8 cellular contexts compared by ENCODE assay signal in the genomic region with DNA sequence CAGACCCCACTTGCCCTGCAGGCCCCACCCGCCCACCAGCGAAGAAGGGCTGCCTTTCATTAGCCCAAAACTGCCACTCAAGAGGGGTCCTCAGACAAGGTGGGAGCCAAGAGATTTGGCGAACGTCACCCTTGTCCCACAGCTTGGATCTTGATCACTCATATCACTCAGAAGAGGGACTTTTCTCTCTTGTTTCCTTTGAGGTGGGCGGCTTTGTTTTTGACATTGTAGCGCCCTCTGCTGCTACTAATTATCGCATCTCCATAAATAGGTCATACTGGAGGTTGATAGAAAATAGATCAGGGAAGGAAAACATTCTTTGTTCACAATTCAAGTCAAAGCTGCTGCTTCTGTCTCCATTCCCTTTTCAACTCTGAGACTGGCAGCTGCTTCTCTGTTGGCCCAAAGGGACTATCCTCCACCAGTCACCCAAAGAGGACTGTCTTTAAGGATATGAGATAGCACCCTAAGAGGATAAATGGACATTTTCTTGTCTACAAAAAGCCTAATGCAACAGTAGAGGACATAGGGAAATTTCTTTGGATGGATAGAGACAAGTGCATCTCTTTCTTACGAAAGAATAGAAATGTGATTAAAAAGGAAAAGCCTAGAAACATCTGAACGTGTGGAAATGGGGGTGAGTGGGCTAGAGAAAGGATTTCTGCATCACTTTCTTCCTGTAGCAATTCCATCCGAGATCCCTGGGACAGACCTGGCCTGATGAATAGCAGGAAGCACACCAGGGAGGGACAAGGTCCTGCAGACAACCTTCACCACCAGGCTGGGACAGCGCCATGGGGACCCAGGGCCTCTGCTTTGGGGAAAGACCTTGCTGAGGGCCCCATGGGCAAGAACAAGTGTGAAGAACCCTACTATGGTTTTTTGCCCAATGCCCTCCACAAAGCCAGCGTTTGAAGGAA.
A peak's percentile ranks its signal among the peaks of the same experiment; 100 is the strongest.
DNase-seq lines count a peak whose midpoint lies in the region; ATAC-seq and TF ChIP-seq lines count a peak whose summit lies in the region.

No MANE protein-coding gene starts in this region.

- intact Hi-C loops in MCF 10A (cut with micrococcal nuclease), result loop anchor here (1.0 to 5.0 kb wide), 4 partner anchors 41 to 158 kb away; no protein-coding TSS in a partner anchor
- intact Hi-C loops in left lung (cut with DNase I), result loop anchor here (5.0 kb wide), 1 partner anchor 86 kb away; no protein-coding TSS in a partner anchor
- intact Hi-C loops in vagina (cut with DNase I), result loop anchor here (5.0 kb wide), 1 partner anchor 81 kb away; no protein-coding TSS in a partner anchor

- TF ChIP-seq CTCF in MCF 10A (IDR thresholded peaks at IDR 0.05; ENCODE audit: unreplicated experiment), result peak; percentile 60
- peak; percentile 45 to 48 for TF ChIP-seq CTCF in left lung (IDR thresholded peaks at IDR 0.05)
- peak in 2 of 3 experiments; percentile 48 to 60 for TF ChIP-seq CTCF in vagina (IDR thresholded peaks at IDR 0.05)

- H3K4me1 ChIP-seq in left lung (no peaks in the 10 kb centered on the region), vagina (peaks cover 46% of the 10 kb centered on the region)

- H3K4me3 ChIP-seq in left lung, result no peak overlapping the region
- no peak overlapping the region for H3K4me3 ChIP-seq in vagina

- BruUV-seq in MCF 10A (replicated peaks; lab: Mats Ljungman, UMichigan), result no TSS peak

- H3K36me3 ChIP-seq in left lung, result no peaks in the 10 kb centered on the region
- H3K36me3 ChIP-seq in vagina, result no peaks in the 10 kb centered on the region

- H3K4me1 Mint-ChIP-seq in MCF 10A (ENCODE audit: insufficient read depth, unreplicated experiment) (peaks cover 17% of the 10 kb centered on the region), T-helper 17 cell (no peaks in the 10 kb centered on the region)

- H3K27me3 ChIP-seq in left lung, result no peaks in the 10 kb centered on the region
- no peaks in the 10 kb centered on the region for H3K27me3 ChIP-seq in vagina

- no peak overlapping the region for H3K27ac ChIP-seq in left lung
- H3K27ac ChIP-seq in vagina, result no peak overlapping the region

- H3K4me3 Mint-ChIP-seq in MCF 10A (ENCODE audit: unreplicated experiment), result no peak overlapping the region
- H3K4me3 Mint-ChIP-seq in T-helper 17 cell, result no peak overlapping the region

- CTCF ChIA-PET in MCF 10A (lab: Yijun Ruan, JAX), result interaction anchor here (0.5 to 16.0 kb wide), 30 partner anchors 9 to 249 kb away, joined by 3 to 233 read pairs (median 4); no protein-coding TSS in a partner anchor

- H3K9me3 Mint-ChIP-seq in MCF 10A (ENCODE audit: unreplicated experiment), result no peaks in the 10 kb centered on the region

- H3K36me3 Mint-ChIP-seq in MCF 10A (ENCODE audit: insufficient read depth, unreplicated experiment), result no peaks in the 10 kb centered on the region
- H3K36me3 Mint-ChIP-seq in T-helper 17 cell (ENCODE audit: low read depth), result no peaks in the 10 kb centered on the region

- ATAC-seq in HG02610 (IDR thresholded peaks at IDR 0.05; ENCODE audit: unreplicated experiment), result peak; percentile 53
- peak; percentile 69 for ATAC-seq in left lung
- ATAC-seq in GM19397 (IDR thresholded peaks at IDR 0.05; ENCODE audit: unreplicated experiment), result no peak
- ATAC-seq in T-helper 17 cell, result no peak

- no peak for TF ChIP-seq POLR2A in vagina (IDR thresholded peaks at IDR 0.05)

- H3K9me3 ChIP-seq in left lung, result no peaks in the 10 kb centered on the region
- H3K9me3 ChIP-seq in vagina, result no peaks in the 10 kb centered on the region
- no peaks in the 10 kb centered on the region for H3K9me3 ChIP-seq in T-helper 17 cell (ENCODE audit: control insufficient read depth, low read length, poor library complexity, severe bottlenecking)

- H3K27me3 Mint-ChIP-seq in MCF 10A (ENCODE audit: insufficient read depth, unreplicated experiment) (no peaks in the 10 kb centered on the region), T-helper 17 cell (no peaks in the 10 kb centered on the region)

- DNase-seq in GM03348 (ENCODE audit: low spot score) (peak; percentile 35), NCI-H226 (peak; percentile 17), MCF 10A (ENCODE audit: unreplicated experiment) (peak; percentile 56), left lung (no peak), vagina (ENCODE audit: extremely low spot score in 2 of 2) (no peak), T-helper 17 cell (no peak)

- POLR2A ChIA-PET in MCF 10A (lab: Yijun Ruan, JAX), result no interaction called here

- H3K27ac Mint-ChIP-seq in MCF 10A (ENCODE audit: low read depth, unreplicated experiment), result no peak overlapping the region
- H3K27ac Mint-ChIP-seq in T-helper 17 cell, result no peak overlapping the region

Comparison
In these comparisons a context has a peak if more than half of its experiments do, and no peak if none do; other contexts are left out.
1. DNase-seq: peak in GM03348 (single experiment), NCI-H226 (single experiment) and MCF 10A (single experiment); none in left lung (0 of 2), vagina (0 of 2) and T-helper 17 cell (0 of 3).
2. ATAC-seq: peak in HG02610 (single experiment) and left lung (single experiment); none in GM19397 (single experiment) and T-helper 17 cell (single experiment).
3. Peak in every context shown above with its lines, with median percentiles within 50 percentile points of each other: CTCF ChIP-seq.